In the genomic region with DNA sequence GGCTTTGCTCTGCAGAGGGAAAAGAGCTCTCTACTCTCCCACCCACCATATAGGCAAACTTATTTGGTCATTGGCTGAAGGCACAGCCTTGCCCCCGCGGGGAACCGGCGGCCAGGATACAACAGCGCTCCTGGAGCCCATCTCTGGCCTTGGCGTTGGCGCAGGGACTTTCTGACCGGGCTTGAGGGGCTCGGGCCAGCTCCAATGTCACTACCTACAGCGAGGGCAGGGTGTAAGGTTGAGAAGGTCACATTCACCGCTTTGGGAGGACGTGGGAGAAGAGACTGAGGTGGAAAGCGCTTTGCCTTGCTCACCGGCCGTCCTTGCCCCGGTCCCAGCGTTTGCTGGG, we compare ENCODE assay signal across 8 cellular contexts. TPM values are rescaled to one million over a fixed set of nuclear protein-coding genes. Genes with fewer than 3 reads are reported as not detected.
DNase-seq lines count a peak whose midpoint lies in the region; ATAC-seq and TF ChIP-seq lines count a peak whose summit lies in the region.
"Had no signal": no experiment of that assay in that cellular context is flagged by ENCODE, and none has a peak within 500 bp of the region (broad histone marks: within the 10 kb centered on the region; RNA-seq: fewer than 3 reads in every experiment).

No MANE protein-coding gene starts in this region.

- no peaks in the 10 kb centered on the region for H3K36me3 Mint-ChIP-seq in activated naive CD8-positive, alpha-beta T cell
- peaks cover 0 to 13% (median 4%) of the 10 kb centered on the region in 3 donors for H3K36me3 Mint-ChIP-seq in naive thymus-derived CD8-positive, alpha-beta T cell

- H3K4me1 ChIP-seq in HUES6 (ENCODE audit: control insufficient read depth, insufficient read depth, low read length) = peaks cover 60% of the 10 kb centered on the region
- peaks cover 5 to 65% of the 10 kb centered on the region in 2 donors for H3K4me1 ChIP-seq in left lung

- peak; percentile 12 for DNase-seq in DMS79 (lab: John Stamatoyannopoulos, UW)
- DNase-seq in naive thymus-derived CD8-positive, alpha-beta T cell = no peak
- DNase-seq in left lung = no peak
- DNase-seq in HEK293T (ENCODE audit: extremely low spot score) = no peak
- DNase-seq in iPS-NIHi11 (ENCODE audit: low spot score) = no peak

- H3K27me3 Mint-ChIP-seq in activated naive CD8-positive, alpha-beta T cell = peaks cover 49% of the 10 kb centered on the region
- peaks cover 46 to 88% (median 68%) of the 10 kb centered on the region in 5 donors for H3K27me3 Mint-ChIP-seq in naive thymus-derived CD8-positive, alpha-beta T cell

- peak overlapping the region; percentile 77 for H3K4me3 Mint-ChIP-seq in activated naive CD8-positive, alpha-beta T cell
- H3K4me3 Mint-ChIP-seq in naive thymus-derived CD8-positive, alpha-beta T cell = peak overlapping the region; percentile 9 to 82 (median 72)

- H3K4me1 Mint-ChIP-seq in activated naive CD8-positive, alpha-beta T cell (ENCODE audit: low read depth) = peaks cover 53% of the 10 kb centered on the region
- H3K4me1 Mint-ChIP-seq in naive thymus-derived CD8-positive, alpha-beta T cell = peaks cover 26 to 66% (median 51%) of the 10 kb centered on the region in 4 donors

- H3K9ac ChIP-seq in HUES6 (ENCODE audit: low read length) = no peak overlapping the region

- TF ChIP-seq CTCF in left lung (IDR thresholded peaks at IDR 0.05) = no peak

- H3K36me3 ChIP-seq in HUES6 (ENCODE audit: control insufficient read depth, insufficient read depth, low read length) (no peaks in the 10 kb centered on the region), left lung (no peaks in the 10 kb centered on the region)

- POLR2A ChIA-PET in naive thymus-derived CD8-positive, alpha-beta T cell (lab: Charles Lee) = no interaction called here
- POLR2A ChIA-PET in HEK293T (lab: Yijun Ruan, JAX) = no interaction called here

- intact Hi-C loops in left lung (cut with DNase I) = no loop called here

- no peak overlapping the region for H3K27ac Mint-ChIP-seq in activated naive CD8-positive, alpha-beta T cell
- no peak overlapping the region for H3K27ac Mint-ChIP-seq in naive thymus-derived CD8-positive, alpha-beta T cell

- peak overlapping the region; percentile 70 for H3K4me3 ChIP-seq in HUES6 (ENCODE audit: low read depth, low read length)
- H3K4me3 ChIP-seq in left lung = no peak overlapping the region

- H3K27ac ChIP-seq in HUES6 (ENCODE audit: low read depth, low read length) (no peak overlapping the region), left lung (no peak overlapping the region)

- no peak for ATAC-seq in naive thymus-derived CD8-positive, alpha-beta T cell
- ATAC-seq in left lung = no peak

- no peaks in the 10 kb centered on the region for H3K9me3 Mint-ChIP-seq in activated naive CD8-positive, alpha-beta T cell (ENCODE audit: low read depth)
- peaks cover 0 to 20% (median 2%) of the 10 kb centered on the region in 9 donors for H3K9me3 Mint-ChIP-seq in naive thymus-derived CD8-positive, alpha-beta T cell

- H3K9me3 ChIP-seq in HUES6 (ENCODE audit: control insufficient read depth, insufficient read depth, low read depth, low read length) (no peaks in the 10 kb centered on the region), left lung (no peaks in the 10 kb centered on the region)

- CTCF ChIA-PET in HEK293T (lab: Yijun Ruan, JAX) = interaction anchor here (1.1 kb wide), 1 partner anchor 64 kb away, joined by 3 read pairs; no protein-coding TSS in a partner anchor

- H3K27me3 ChIP-seq in HUES6 (ENCODE audit: control insufficient read depth, insufficient read depth, low read length) (peaks cover 95% of the 10 kb centered on the region), left lung (peaks cover 90 to 97% of the 10 kb centered on the region in 2 donors)

TF ChIP-seq in HEK293T, 16 proteins besides CTCF, POLR2A, EP300 and RAD21:
- TF ChIP-seq, protein P1, sequence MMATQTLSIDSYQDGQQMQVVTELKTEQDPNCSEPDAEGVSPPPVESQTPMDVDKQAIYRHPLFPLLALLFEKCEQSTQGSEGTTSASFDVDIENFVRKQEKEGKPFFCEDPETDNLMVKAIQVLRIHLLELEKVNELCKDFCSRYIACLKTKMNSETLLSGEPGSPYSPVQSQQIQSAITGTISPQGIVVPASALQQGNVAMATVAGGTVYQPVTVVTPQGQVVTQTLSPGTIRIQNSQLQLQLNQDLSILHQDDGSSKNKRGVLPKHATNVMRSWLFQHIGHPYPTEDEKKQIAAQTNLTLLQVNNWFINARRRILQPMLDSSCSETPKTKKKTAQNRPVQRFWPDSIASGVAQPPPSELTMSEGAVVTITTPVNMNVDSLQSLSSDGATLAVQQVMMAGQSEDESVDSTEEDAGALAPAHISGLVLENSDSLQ (IDR thresholded peaks at IDR 0.05) = no peak
- TF ChIP-seq CTBP1 (IDR thresholded peaks at IDR 0.05; ENCODE audit: borderline replicate concordance) = no peak
- no peak for TF ChIP-seq ELF4 (IDR thresholded peaks at IDR 0.05)
- TF ChIP-seq SP1 (IDR thresholded peaks at IDR 0.05) = no peak
- no peak for TF ChIP-seq L3MBTL2 (conservative IDR thresholded peaks at IDR 0.05)
- TF ChIP-seq SUZ12 (IDR thresholded peaks at IDR 0.05) = no peak
- TF ChIP-seq ARNT (IDR thresholded peaks at IDR 0.05) = no peak
- TF ChIP-seq FOXM1 (IDR thresholded peaks at IDR 0.05; ENCODE audit: borderline replicate concordance) = no peak
- no peak for TF ChIP-seq HDGF (IDR thresholded peaks at IDR 0.05; ENCODE audit: borderline replicate concordance)
- TF ChIP-seq FOXK2 (IDR thresholded peaks at IDR 0.05) = no peak
- TF ChIP-seq FOXA1 (IDR thresholded peaks at IDR 0.05) = no peak
- no peak for TF ChIP-seq ZNF384 (IDR thresholded peaks at IDR 0.05)
- no peak for TF ChIP-seq LEF1 (IDR thresholded peaks at IDR 0.05; ENCODE audit: borderline replicate concordance)
- no peak for TF ChIP-seq NFRKB (IDR thresholded peaks at IDR 0.05)
- no peak for TF ChIP-seq BHLHE40 (IDR thresholded peaks at IDR 0.05; ENCODE audit: borderline replicate concordance)
- no peak for TF ChIP-seq TARDBP (IDR thresholded peaks at IDR 0.05)

RNA-seq across cellular contexts. Expression of a gene that starts 2.2 kb away (rescaled TPM):
- total RNA-seq in naive thymus-derived CD8-positive, alpha-beta T cell = not detected
- not detected for polyA plus RNA-seq in naive thymus-derived CD8-positive, alpha-beta T cell
- under 1 TPM; 0.06 to 0.26 TPM for total RNA-seq in left lung
- total RNA-seq: activated CD8-positive, alpha-beta memory T cell treated with anti-CD3 and anti-CD28 coated beads for 36 hours had no signal
